ENCODE assay signal across 8 cellular contexts in genomic region chr2:46097714-46098480, GRCh38.
DNase-seq lines count a peak whose midpoint lies in the region; ATAC-seq, FAIRE-seq and TF ChIP-seq lines count a peak whose summit lies in the region.

No MANE protein-coding gene starts in this region.

- WGBS in pancreas, 2 donors = 34 to 43% methylated on average over 4 of the region's 4 CpGs

- H3K27me3 ChIP-seq in fibroblast of lung (ENCODE audit: control insufficient read depth, insufficient read depth, low read length) = no peaks in the 10 kb centered on the region
- H3K27me3 ChIP-seq in pancreas = no peaks in the 10 kb centered on the region

- no peak for TF ChIP-seq CTCF in fibroblast of lung (conservative IDR thresholded peaks at IDR 0.05 in 1 of 2, IDR thresholded peaks at IDR 0.05 in 1 of 2; ENCODE audit: low read depth in 1 of 2, low read length in 2 of 2)
- no peak for TF ChIP-seq CTCF in pancreas (IDR thresholded peaks at IDR 0.05)

- H3K4me1 ChIP-seq in fibroblast of lung (ENCODE audit: control insufficient read depth, extremely low read depth, insufficient read depth, low read length) (peaks cover 7% of the 10 kb centered on the region), pancreas (no peaks in the 10 kb centered on the region)

- H3K4me2 ChIP-seq in fibroblast of lung (ENCODE audit: extremely low read depth, insufficient read depth, low read length) = peak overlapping the region; percentile 9

- no peaks in the 10 kb centered on the region for H3K9me3 ChIP-seq in fibroblast of lung (ENCODE audit: control insufficient read depth, insufficient read depth, low read depth, low read length)
- H3K9me3 ChIP-seq in pancreas = no peaks in the 10 kb centered on the region

- H3K4me3 ChIP-seq in fibroblast of lung (replicated peaks in 1 of 4; ENCODE audit: control extremely low read depth in 1 of 4, insufficient read depth in 1 of 4, low read depth in 3 of 4, low read length in 4 of 4) (no peak overlapping the region), pancreas (no peak overlapping the region)

- no peak overlapping the region for H2AFZ ChIP-seq in fibroblast of lung (ENCODE audit: low read length)

- no peaks in the 10 kb centered on the region for H3K79me2 ChIP-seq in fibroblast of lung (ENCODE audit: control insufficient read depth, insufficient read depth, low read length)

- H3K27ac ChIP-seq in fibroblast of lung (ENCODE audit: insufficient read depth, low read length) = peak overlapping the region; percentile 72
- peak overlapping the region in 3 of 4 donors; percentile 18 to 60 (median 48) for H3K27ac ChIP-seq in pancreas

- intact Hi-C loops in pancreas (cut with DNase I) = no loop called here

- ATAC-seq in pancreas (peak in 3 of 4 donors; percentile 82 to 95 (median 93)), HG03045 (IDR thresholded peaks at IDR 0.05; ENCODE audit: unreplicated experiment) (no peak), HG03095 (IDR thresholded peaks at IDR 0.05; ENCODE audit: unreplicated experiment) (no peak), GM21390 (IDR thresholded peaks at IDR 0.05; ENCODE audit: unreplicated experiment) (no peak)

- H3K9ac ChIP-seq in fibroblast of lung (ENCODE audit: insufficient read depth, low read length) = no peak overlapping the region

- peak; percentile 51 for FAIRE-seq in pancreas (lab: Jason Lieb, UNC)

- DNase-seq in DMS153 treated with DMSO at 0.1 percent for 48 hours (lab: John Stamatoyannopoulos, UW; ENCODE audit: unreplicated experiment) (peak; percentile 8), RPMI7951 (ENCODE audit: low read depth) (peak; percentile 96), fibroblast of lung (ENCODE audit: low read depth in 2 of 2) (peak; percentile 99), pancreas (peak in 3 of 6 donors; percentile 20 to 71 (median 26)), iPS-NIHi7 (ENCODE audit: extremely low spot score) (no peak)

- no peaks in the 10 kb centered on the region for H4K20me1 ChIP-seq in fibroblast of lung (ENCODE audit: control insufficient read depth, extremely low read depth, insufficient read depth, low read length)

- H3K36me3 ChIP-seq in fibroblast of lung (ENCODE audit: control insufficient read depth, insufficient read depth, low read length) = no peaks in the 10 kb centered on the region
- no peaks in the 10 kb centered on the region for H3K36me3 ChIP-seq in pancreas

Comparison
In these comparisons a context has a peak if more than half of its experiments do, and no peak if none do; other contexts are left out.
1. ATAC-seq: peak in pancreas (3 of 4); none in HG03045 (single experiment), HG03095 (single experiment) and GM21390 (single experiment).